Comparison of ENCODE assay signal across 3 cellular contexts in the genomic region with DNA sequence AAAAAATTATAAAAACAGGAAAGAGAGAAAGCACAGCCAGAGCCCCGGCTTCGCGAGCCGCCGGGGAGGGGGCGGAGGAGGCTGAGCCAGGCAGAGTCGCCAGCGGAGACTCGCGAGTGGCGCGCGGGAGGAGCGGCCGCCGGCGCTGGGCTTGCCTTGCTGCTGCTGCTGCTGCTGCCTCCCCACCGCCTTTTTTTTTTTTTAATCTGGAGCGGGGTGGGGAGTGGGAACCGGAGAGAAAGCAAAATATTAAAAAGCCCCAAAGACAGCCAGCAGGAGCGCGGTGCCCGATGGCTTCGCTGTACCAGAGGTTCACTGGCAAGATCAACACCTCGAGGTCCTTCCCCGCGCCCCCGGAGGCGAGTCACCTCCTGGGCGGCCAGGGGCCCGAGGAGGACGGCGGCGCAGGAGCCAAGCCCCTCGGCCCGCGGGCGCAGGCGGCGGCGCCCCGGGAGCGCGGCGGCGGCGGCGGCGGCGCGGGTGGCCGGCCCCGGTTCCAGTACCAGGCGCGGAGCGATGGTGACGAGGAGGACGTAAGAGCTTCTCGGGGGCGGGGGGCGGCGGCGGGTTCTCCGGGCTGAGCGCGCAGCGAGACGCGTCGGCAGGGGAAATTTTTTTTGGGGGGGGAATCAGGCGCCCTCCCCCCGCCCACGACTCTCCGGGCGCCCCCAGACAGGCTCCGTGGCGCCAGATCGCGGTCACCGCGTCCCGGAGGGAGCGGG. TPM values are rescaled to one million over a fixed set of nuclear protein-coding genes. Genes with fewer than 3 reads are reported as not detected.
"Had no signal": no experiment of that assay in that cellular context is flagged by ENCODE, and none has a peak within 500 bp of the region (broad histone marks: within the 10 kb centered on the region; RNA-seq: fewer than 3 reads in every experiment).

No MANE protein-coding gene starts in this region.

RNA-seq across cellular contexts. Expression of gene DPP6, which starts 0.5 kb away (rescaled TPM):
- total RNA-seq: activated CD4-positive, alpha-beta memory T cell treated with anti-CD3 and anti-CD28 coated beads, Interleukin-2, amount 10 ng/mL, durations not matched to agents 7 days and 5 days; activated CD4-positive, alpha-beta T cell treated with anti-CD3 and anti-CD28 coated beads for 36 hours; bronchial epithelial cell had no signal
